22 cellular contexts compared by ENCODE assay signal in the genomic region with DNA sequence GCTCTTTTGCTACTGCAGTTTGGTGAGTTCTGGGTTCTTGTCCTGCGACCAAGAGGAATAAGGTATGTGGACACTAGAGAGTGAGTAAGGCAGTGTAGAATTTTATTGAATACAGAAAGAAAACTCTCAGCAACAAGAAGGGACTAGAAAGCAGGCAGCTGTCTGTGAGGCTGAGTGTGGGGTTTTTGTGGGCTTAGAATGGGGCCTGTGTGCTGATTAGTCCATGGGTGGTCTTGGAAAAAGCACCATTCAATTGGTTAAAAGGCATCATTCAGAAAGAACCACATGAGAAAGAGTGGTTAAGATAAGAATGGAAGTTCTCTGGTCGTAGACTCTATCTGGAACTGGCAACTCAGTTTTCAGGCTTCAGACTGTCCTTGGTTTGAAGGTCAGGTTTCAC.
"Had no signal": no experiment of that assay in that cellular context is flagged by ENCODE, and none has a peak within 500 bp of the region (broad histone marks: within the 10 kb centered on the region; RNA-seq: fewer than 3 reads in every experiment).

No MANE protein-coding gene starts in this region.

- ATAC-seq: heart right ventricle; naive thymus-derived CD8-positive, alpha-beta T cell; right cardiac atrium had no signal

- H3K4me3 ChIP-seq: esophagus squamous epithelium, heart right ventricle, tibial nerve had no signal

- FAIRE-seq: bronchial epithelial cell, colon had no signal

- H3K9me3 ChIP-seq: esophagus squamous epithelium, tibial nerve had no signal

- DNase-seq: activated CD4-positive, alpha-beta T cell treated with anti-CD3 and anti-CD28 coated beads for 48 hours; activated CD4-positive, alpha-beta T cell treated with anti-CD3 and anti-CD28 coated beads, Interleukin-2, amount 50 U/mL, for 48 hours; activated CD8-positive, alpha-beta memory T cell treated with anti-CD3 and anti-CD28 coated beads for 24 hours; activated gamma-delta T cell; activated naive CD4-positive, alpha-beta T cell treated with anti-CD3 and anti-CD28 coated beads, Interleukin-2, amount 10 ng/mL, durations not matched to agents 7 days and 5 days; activated naive CD8-positive, alpha-beta T cell treated with anti-CD3 and anti-CD28 coated beads, Interleukin-2, amount 10 ng/mL, durations not matched to agents 7 days and 5 days; activated T-cell treated with anti-CD3 and anti-CD28 coated beads, Interleukin-2, amount 50 U/mL, for 24 hours; amniotic stem cell; effector CD8-positive, alpha-beta T cell; esophagus squamous epithelium; foreskin melanocyte; heart right ventricle; midbrain; naive thymus-derived CD8-positive, alpha-beta T cell; right cardiac atrium; stimulated activated CD4-positive, alpha-beta T cell treated with anti-CD3 and anti-CD28 coated beads, Interleukin-2, amount 100 ng/mL, for 48 hours; stimulated activated naive CD4-positive, alpha-beta T cell treated with Interleukin-2 at 50 U/mL for 16 hours; T-helper 1 cell had no signal

- H3K36me3 ChIP-seq: esophagus squamous epithelium, heart right ventricle, tibial nerve had no signal

- H3K27me3 ChIP-seq: esophagus squamous epithelium, heart right ventricle, tibial nerve had no signal

- H3K27ac ChIP-seq: epithelial cell of prostate, esophagus squamous epithelium, heart right ventricle, tibial nerve had no signal

- H3K4me1 ChIP-seq: heart right ventricle had no signal
